Comparison of ENCODE assay signal across 8 cellular contexts in genomic region chr1:160400646-160401486, GRCh38.
DNase-seq lines count a peak whose midpoint lies in the region; ATAC-seq lines count a peak whose summit lies in the region.

No MANE protein-coding gene starts in this region.

- no peaks in the 10 kb centered on the region for H3K9me3 ChIP-seq in effector memory CD4-positive, alpha-beta T cell (ENCODE audit: control insufficient read depth, low read length)
- no peaks in the 10 kb centered on the region for H3K9me3 ChIP-seq in muscle layer of duodenum (ENCODE audit: control insufficient read depth in 1 of 2, low read length in 2 of 2)

- no peak for ATAC-seq in HG03159 (IDR thresholded peaks at IDR 0.05; ENCODE audit: unreplicated experiment)
- no peak for ATAC-seq in GM21423 (IDR thresholded peaks at IDR 0.05; ENCODE audit: unreplicated experiment)

- H3K36me3 ChIP-seq in effector memory CD4-positive, alpha-beta T cell (ENCODE audit: control insufficient read depth, insufficient read depth, low read length): no peaks in the 10 kb centered on the region
- no peaks in the 10 kb centered on the region for H3K36me3 ChIP-seq in muscle layer of duodenum (ENCODE audit: control insufficient read depth in 1 of 2, insufficient read depth in 2 of 2, low read length in 2 of 2)

- peak overlapping the region; percentile 61 for H3K4me3 ChIP-seq in effector memory CD4-positive, alpha-beta T cell (ENCODE audit: insufficient read depth, low read depth, low read length, poor library complexity, severe bottlenecking)
- peak overlapping the region; percentile 63 to 81 for H3K4me3 ChIP-seq in muscle layer of duodenum (ENCODE audit: low read depth in 1 of 2, low read length in 2 of 2)

- peaks cover 15% of the 10 kb centered on the region for H3K27me3 ChIP-seq in effector memory CD4-positive, alpha-beta T cell (replicated peaks; ENCODE audit: control insufficient read depth, insufficient read depth, low read length, poor library complexity, severe bottlenecking)
- H3K27me3 ChIP-seq in muscle layer of duodenum (ENCODE audit: low read depth, low read length): no peaks in the 10 kb centered on the region

- H3K27ac ChIP-seq in effector memory CD4-positive, alpha-beta T cell (ENCODE audit: insufficient read depth, low read length, poor library complexity, severe bottlenecking): no peak overlapping the region
- H3K27ac ChIP-seq in muscle layer of duodenum (ENCODE audit: low read length): no peak overlapping the region

- peaks cover 10% of the 10 kb centered on the region for H3K4me1 ChIP-seq in effector memory CD4-positive, alpha-beta T cell (ENCODE audit: control insufficient read depth, insufficient read depth, low read length, poor library complexity, severe bottlenecking)
- H3K4me1 ChIP-seq in muscle layer of duodenum (ENCODE audit: control insufficient read depth in 1 of 2, insufficient read depth in 2 of 2, low read length in 2 of 2): peaks cover 0 to 15% of the 10 kb centered on the region in 2 donors

- DNase-seq in D341Med (ENCODE audit: low spot score) (peak; percentile 81), NCI-H128 (lab: John Stamatoyannopoulos, UW; ENCODE audit: unreplicated experiment) (peak; percentile 29), RKO (ENCODE audit: low spot score) (no peak)
- no peak for DNase-seq in effector memory CD4-positive, alpha-beta T cell
- DNase-seq in activated CD4-positive, alpha-beta T cell treated with anti-CD3 and anti-CD28 coated beads, Interleukin-2, amount 50 U/mL, for 1 hour: no peak

Comparison
In these comparisons a context has a peak if more than half of its experiments do, and no peak if none do; other contexts are left out.
1. DNase-seq: peak in D341Med (single experiment) and NCI-H128 (single experiment); none in effector memory CD4-positive, alpha-beta T cell (0 of 3), RKO (single experiment) and activated CD4-positive, alpha-beta T cell treated with anti-CD3 and anti-CD28 coated beads, Interleukin-2, amount 50 U/mL, for 1 hour (single experiment).